ENCODE assay signal across 10 cellular contexts in genomic region chr1:156436319-156437043, GRCh38.
DNase-seq lines count a peak whose midpoint lies in the region; ATAC-seq and TF ChIP-seq lines count a peak whose summit lies in the region.
"Had no signal": no experiment of that assay in that cellular context is flagged by ENCODE, and none has a peak within 500 bp of the region (broad histone marks: within the 10 kb centered on the region; RNA-seq: fewer than 3 reads in every experiment).

No MANE protein-coding gene starts in this region.

- no peaks in the 10 kb centered on the region for H3K36me3 ChIP-seq in stomach

- H3K9me3 Mint-ChIP-seq in activated CD4-positive, alpha-beta memory T cell treated with anti-CD3 and anti-CD28 coated beads, Interleukin-2, amount 10 ng/mL, durations not matched to agents 7 days and 5 days = no peaks in the 10 kb centered on the region

- WGBS in stomach, 5 donors = 4 to 16% (median 6%) methylated on average over 31 to 51 of the region's 51 CpGs

- peaks cover 16 to 20% (median 18%) of the 10 kb centered on the region in 4 donors for H3K4me1 ChIP-seq in stomach

- TF ChIP-seq EP300 in stomach (IDR thresholded peaks at IDR 0.05) = no peak

- DNase-seq in NCI-H748 (lab: John Stamatoyannopoulos, UW; ENCODE audit: unreplicated experiment) (peak; percentile 53), NCI-H748 treated with DMSO at 0.1 percent for 48 hours (lab: John Stamatoyannopoulos, UW) (no peak), left kidney (ENCODE audit: low read depth, low spot score) (peak; percentile 68), stomach (no peak), mesenteric fat pad (ENCODE audit: low spot score) (no peak), omental fat pad (ENCODE audit: low spot score) (no peak)
- DNase-seq in activated CD4-positive, alpha-beta memory T cell treated with anti-CD3 and anti-CD28 coated beads, Interleukin-2, amount 10 ng/mL, durations not matched to agents 7 days and 5 days = no peak
- DNase-seq: central memory CD4-positive, alpha-beta T cell; NCI-H2029 treated with DMSO at 0.1 percent for 48 hours had no signal

- peak overlapping the region; percentile 29 to 58 (median 42) for H3K4me3 ChIP-seq in stomach

- CTCF ChIA-PET in activated CD4-positive, alpha-beta memory T cell treated with anti-CD3 and anti-CD28 coated beads, Interleukin-2, amount 10 ng/mL, durations not matched to agents 7 days and 5 days (lab: Charles Lee) = interaction anchor here (0.8 to 2.4 kb wide), 2 partner anchors 10 to 51 kb away, joined by 3 to 14 read pairs; no protein-coding TSS in a partner anchor

- H3K36me3 Mint-ChIP-seq in activated CD4-positive, alpha-beta memory T cell treated with anti-CD3 and anti-CD28 coated beads, Interleukin-2, amount 10 ng/mL, durations not matched to agents 7 days and 5 days (ENCODE audit: low read depth) = peaks cover 2% of the 10 kb centered on the region

- no peak overlapping the region for H3K27ac Mint-ChIP-seq in activated CD4-positive, alpha-beta memory T cell treated with anti-CD3 and anti-CD28 coated beads, Interleukin-2, amount 10 ng/mL, durations not matched to agents 7 days and 5 days

- peaks cover 27% of the 10 kb centered on the region for H3K4me1 Mint-ChIP-seq in activated CD4-positive, alpha-beta memory T cell treated with anti-CD3 and anti-CD28 coated beads, Interleukin-2, amount 10 ng/mL, durations not matched to agents 7 days and 5 days

- TF ChIP-seq CTCF in stomach (IDR thresholded peaks at IDR 0.05) (no peak), omental fat pad (IDR thresholded peaks at IDR 0.05) (no peak)

- H3K4me3 Mint-ChIP-seq in activated CD4-positive, alpha-beta memory T cell treated with anti-CD3 and anti-CD28 coated beads, Interleukin-2, amount 10 ng/mL, durations not matched to agents 7 days and 5 days = no peak overlapping the region

- intact Hi-C loops in stomach (cut with DNase I; ENCODE audit: low total_unique reads) = no loop called here

- peaks cover 51 to 100% (median 98%) of the 10 kb centered on the region in 3 donors for H3K27me3 ChIP-seq in stomach

- H3K27ac ChIP-seq in angular gyrus (ENCODE audit: low read depth, low read length) = peak overlapping the region; percentile 88
- H3K27ac ChIP-seq in stomach = no peak overlapping the region

- peaks cover 91% of the 10 kb centered on the region for H3K27me3 Mint-ChIP-seq in activated CD4-positive, alpha-beta memory T cell treated with anti-CD3 and anti-CD28 coated beads, Interleukin-2, amount 10 ng/mL, durations not matched to agents 7 days and 5 days

- POLR2A ChIA-PET in activated CD4-positive, alpha-beta memory T cell treated with anti-CD3 and anti-CD28 coated beads, Interleukin-2, amount 10 ng/mL, durations not matched to agents 7 days and 5 days (lab: Charles Lee) = no interaction called here

- TF ChIP-seq POLR2A in stomach (IDR thresholded peaks at IDR 0.05) = no peak

- H3K9me3 ChIP-seq in stomach = no peaks in the 10 kb centered on the region

- no peak for ATAC-seq in omental fat pad (ENCODE audit: low FRiP score)

Comparison
In these comparisons a context has a peak if more than half of its experiments do, and no peak if none do; other contexts are left out.
1. DNase-seq: peak in NCI-H748 (single experiment) and left kidney (single experiment); none in NCI-H748 treated with DMSO at 0.1 percent for 48 hours (single experiment), stomach (single experiment), mesenteric fat pad (single experiment), activated CD4-positive, alpha-beta memory T cell treated with anti-CD3 and anti-CD28 coated beads, Interleukin-2, amount 10 ng/mL, durations not matched to agents 7 days and 5 days (single experiment) and omental fat pad (single experiment).